In genomic region chr1:19453843-19454242, GRCh38 we compare ENCODE assay signal across 11 cellular contexts. TPM values are rescaled to one million over a fixed set of nuclear protein-coding genes. Genes with fewer than 3 reads are reported as not detected.
DNase-seq lines count a peak whose midpoint lies in the region; ATAC-seq and TF ChIP-seq lines count a peak whose summit lies in the region.
"Had no signal": no experiment of that assay in that cellular context is flagged by ENCODE, and none has a peak within 500 bp of the region (broad histone marks: within the 10 kb centered on the region; RNA-seq: fewer than 3 reads in every experiment).

No MANE protein-coding gene starts in this region.

- H3K9me3 ChIP-seq in thyroid gland: no peaks in the 10 kb centered on the region
- H3K9me3 ChIP-seq: SJSA1 had no signal

- no peaks in the 10 kb centered on the region for H3K9me3 Mint-ChIP-seq in activated CD4-positive, alpha-beta T cell treated with anti-CD3 and anti-CD28 coated beads, Interleukin-2, amount 10 ng/mL, durations not matched to agents 7 days and 5 days
- no peaks in the 10 kb centered on the region for H3K9me3 Mint-ChIP-seq in mesothelial cell of epicardium

- ATAC-seq in HG02610 (IDR thresholded peaks at IDR 0.05; ENCODE audit: unreplicated experiment) (no peak), HG02588 (IDR thresholded peaks at IDR 0.05; ENCODE audit: unreplicated experiment) (no peak)

- no peak overlapping the region for H3K4me3 ChIP-seq in thyroid gland (replicated peaks in 1 of 3)
- H3K4me3 ChIP-seq: SJSA1 had no signal

- intact Hi-C loops in thyroid gland (cut with DNase I): no loop called here

- H3K27ac ChIP-seq in angular gyrus (ENCODE audit: low read depth, low read length) (peak overlapping the region; percentile 56), thyroid gland (peak overlapping the region; percentile 42 to 51 (median 45))
- H3K27ac ChIP-seq: SJSA1 had no signal

- no peak for TF ChIP-seq POLR2A in thyroid gland (IDR thresholded peaks at IDR 0.05)

- POLR2A ChIA-PET in activated CD4-positive, alpha-beta T cell treated with anti-CD3 and anti-CD28 coated beads, Interleukin-2, amount 10 ng/mL, durations not matched to agents 7 days and 5 days (lab: Charles Lee): no interaction called here

- no peaks in the 10 kb centered on the region for H3K27me3 Mint-ChIP-seq in activated CD4-positive, alpha-beta T cell treated with anti-CD3 and anti-CD28 coated beads, Interleukin-2, amount 10 ng/mL, durations not matched to agents 7 days and 5 days
- H3K27me3 Mint-ChIP-seq in mesothelial cell of epicardium (ENCODE audit: low read depth): no peaks in the 10 kb centered on the region

- no peaks in the 10 kb centered on the region for H3K36me3 ChIP-seq in thyroid gland

- CTCF ChIA-PET in activated CD4-positive, alpha-beta T cell treated with anti-CD3 and anti-CD28 coated beads, Interleukin-2, amount 10 ng/mL, durations not matched to agents 7 days and 5 days (lab: Charles Lee): no interaction called here

- TF ChIP-seq CTCF in mesothelial cell of epicardium (IDR thresholded peaks at IDR 0.05; ENCODE audit: unreplicated experiment) (no peak), thyroid gland (IDR thresholded peaks at IDR 0.05) (no peak)

- 70 to 75% methylated on average over 3 to 4 of the region's 4 CpGs for WGBS in thyroid gland, 2 donors

- peaks cover 29% of the 10 kb centered on the region for H3K36me3 Mint-ChIP-seq in activated CD4-positive, alpha-beta T cell treated with anti-CD3 and anti-CD28 coated beads, Interleukin-2, amount 10 ng/mL, durations not matched to agents 7 days and 5 days (ENCODE audit: low read depth)
- H3K36me3 Mint-ChIP-seq in mesothelial cell of epicardium: no peaks in the 10 kb centered on the region

- H3K27ac Mint-ChIP-seq in activated CD4-positive, alpha-beta T cell treated with anti-CD3 and anti-CD28 coated beads, Interleukin-2, amount 10 ng/mL, durations not matched to agents 7 days and 5 days: peak overlapping the region; percentile 11
- H3K27ac Mint-ChIP-seq in mesothelial cell of epicardium: peak overlapping the region; percentile 54

- no peak overlapping the region for H3K4me3 Mint-ChIP-seq in activated CD4-positive, alpha-beta T cell treated with anti-CD3 and anti-CD28 coated beads, Interleukin-2, amount 10 ng/mL, durations not matched to agents 7 days and 5 days
- no peak overlapping the region for H3K4me3 Mint-ChIP-seq in mesothelial cell of epicardium

- no peaks in the 10 kb centered on the region for H3K27me3 ChIP-seq in thyroid gland
- H3K27me3 ChIP-seq: SJSA1 had no signal

- peaks cover 79% of the 10 kb centered on the region for H3K4me1 Mint-ChIP-seq in activated CD4-positive, alpha-beta T cell treated with anti-CD3 and anti-CD28 coated beads, Interleukin-2, amount 10 ng/mL, durations not matched to agents 7 days and 5 days
- H3K4me1 Mint-ChIP-seq in mesothelial cell of epicardium: peaks cover 59% of the 10 kb centered on the region

- peaks cover 77 to 94% of the 10 kb centered on the region in 2 donors for H3K4me1 ChIP-seq in thyroid gland

- DNase-seq in activated CD4-positive, alpha-beta T cell treated with anti-CD3 and anti-CD28 coated beads, Interleukin-2, amount 10 ng/mL, durations not matched to agents 7 days and 5 days: no peak
- DNase-seq in activated CD4-positive, alpha-beta T cell treated with anti-CD3 and anti-CD28 coated beads, Interleukin-2, amount 50 U/mL, for 48 hours: no peak
- no peak for DNase-seq in mesothelial cell of epicardium (ENCODE audit: low spot score in 2 of 2, unreplicated experiment in 2 of 2)
- DNase-seq in thyroid gland: no peak
- no peak for DNase-seq in NCI-H2029 (lab: John Stamatoyannopoulos, UW)
- DNase-seq: activated CD8-positive, alpha-beta memory T cell treated with anti-CD3 and anti-CD28 coated beads, Interleukin-2, amount 50 U/mL, for 48 hours; MM.1S had no signal

RNA-seq across cellular contexts. Expression of gene CAPZB, which starts 31.5 kb away (rescaled TPM):
- total RNA-seq in activated CD4-positive, alpha-beta T cell treated with anti-CD3 and anti-CD28 coated beads, Interleukin-2, amount 10 ng/mL, durations not matched to agents 7 days and 5 days: 100 to 1,000 TPM; 529 to 567 TPM
- total RNA-seq in mesothelial cell of epicardium: 192 to 209 TPM (median 204 TPM) in 3 replicates
- 100 to 1,000 TPM in 2 of 4 donors, 10 to 100 TPM in 2; 75.4 to 116 (median 93.1) TPM for total RNA-seq in thyroid gland
